ENCODE assay signal across 1 cellular context in genomic region chr10:26858707-26859034, GRCh38.
TF ChIP-seq lines count a peak whose summit lies in the region.

No MANE protein-coding gene starts in this region.

TF ChIP-seq in GM23338, 12 proteins besides CTCF, POLR2A, EP300 and RAD21 (continued from another document):
- TF ChIP-seq ZNF462 (CRISPR knock-in tag; IDR thresholded peaks at IDR 0.05) = no peak
- no peak for TF ChIP-seq EZH2phosphoT487 (IDR thresholded peaks at IDR 0.05; ENCODE audit: unreplicated experiment)
